ENCODE assay signal across 10 cellular contexts in the genomic region with DNA sequence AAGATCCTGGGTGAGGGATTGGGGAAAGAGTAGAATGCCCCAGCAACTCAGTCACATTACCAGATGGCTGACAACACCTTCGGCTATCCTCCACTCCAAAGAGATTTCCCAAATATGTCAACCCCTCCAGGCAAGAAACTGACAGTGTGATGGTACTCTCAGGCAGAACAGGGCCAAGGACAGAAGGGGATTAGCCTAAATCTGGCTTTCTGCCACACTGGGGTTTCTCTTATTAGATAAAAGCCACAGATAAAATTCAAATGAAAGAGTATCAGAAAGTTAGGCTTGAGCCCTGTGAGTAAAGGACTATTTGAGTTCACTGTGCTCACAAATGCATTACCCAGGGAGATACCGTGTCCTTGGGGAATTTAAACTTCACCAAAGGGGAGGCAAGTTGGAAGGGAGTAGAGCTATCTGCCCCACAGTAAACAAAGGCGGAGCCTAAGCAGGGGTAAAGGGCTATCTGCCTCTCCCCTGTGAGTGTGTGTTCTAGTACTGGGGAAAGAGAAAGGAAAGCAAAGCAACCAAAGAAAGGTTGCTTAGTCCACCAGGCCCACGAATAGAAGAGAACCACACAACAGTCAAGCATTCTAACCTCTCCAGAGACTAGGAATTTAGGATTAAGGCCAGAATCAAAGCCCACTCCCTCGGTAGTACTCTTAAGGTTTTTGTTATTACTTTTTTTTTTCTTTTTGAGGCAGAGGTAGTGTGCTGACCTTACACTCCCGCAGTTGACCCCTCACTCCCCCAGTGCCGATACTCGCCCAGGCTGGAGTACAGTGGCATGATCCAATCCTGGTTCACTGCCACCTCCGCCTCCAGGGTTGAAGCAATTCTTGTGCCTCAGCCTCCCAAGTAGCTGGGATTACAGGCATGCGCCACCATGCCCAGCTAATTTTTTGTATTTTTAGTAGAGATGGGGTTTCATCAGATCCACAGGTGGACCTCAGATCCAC. TPM values are rescaled to one million over a fixed set of nuclear protein-coding genes. Genes with fewer than 3 reads are reported as not detected.
DNase-seq lines count a peak whose midpoint lies in the region; ATAC-seq, FAIRE-seq and TF ChIP-seq lines count a peak whose summit lies in the region.
"Had no signal": no experiment of that assay in that cellular context is flagged by ENCODE, and none has a peak within 500 bp of the region (broad histone marks: within the 10 kb centered on the region; RNA-seq: fewer than 3 reads in every experiment).

No MANE protein-coding gene starts in this region.

- H3K27ac ChIP-seq in Karpas-422 (ENCODE audit: low read length) (peak overlapping the region; percentile 98), mammary epithelial cell (ENCODE audit: insufficient read depth, low read depth, low read length) (no peak overlapping the region), muscle layer of duodenum (ENCODE audit: low read length) (peak overlapping the region; percentile 22)

- in situ Hi-C loops in mammary epithelial cell (cut with MboI; ENCODE audit: low sequenced_read_pairs in 2 of 2): no loop called here

- H3K4me1 ChIP-seq in BE2C (peaks cover 20% of the 10 kb centered on the region), Karpas-422 (ENCODE audit: low read length) (peaks cover 47% of the 10 kb centered on the region), mammary epithelial cell (ENCODE audit: insufficient read depth, low read length) (peaks cover 47% of the 10 kb centered on the region), muscle layer of duodenum (ENCODE audit: control insufficient read depth in 1 of 2, insufficient read depth in 2 of 2, low read length in 2 of 2) (peaks cover 30 to 65% of the 10 kb centered on the region in 2 donors)

- H3K4me2 ChIP-seq in Karpas-422 (ENCODE audit: low read depth, low read length, poor library complexity, severe bottlenecking) (peak overlapping the region; percentile 94), mammary epithelial cell (ENCODE audit: insufficient read depth, low read depth, low read length) (peak overlapping the region; percentile 63)

- H3K9ac ChIP-seq in Karpas-422 (ENCODE audit: low read length): peak overlapping the region; percentile 76
- H3K9ac ChIP-seq in mammary epithelial cell (ENCODE audit: insufficient read depth, low read length): no peak overlapping the region

- no peak for FAIRE-seq in GM12891 (lab: Jason Lieb, UNC)

- no peaks in the 10 kb centered on the region for H3K27me3 ChIP-seq in BE2C
- H3K27me3 ChIP-seq in Karpas-422 (ENCODE audit: low read length): no peaks in the 10 kb centered on the region
- H3K27me3 ChIP-seq in mammary epithelial cell (ENCODE audit: insufficient read depth, low read length): no peaks in the 10 kb centered on the region
- no peaks in the 10 kb centered on the region for H3K27me3 ChIP-seq in muscle layer of duodenum (ENCODE audit: low read depth, low read length)

- H3K9me3 ChIP-seq in BE2C: no peaks in the 10 kb centered on the region
- no peaks in the 10 kb centered on the region for H3K9me3 ChIP-seq in Karpas-422 (ENCODE audit: low read length)
- H3K9me3 ChIP-seq in mammary epithelial cell (replicated peaks; ENCODE audit: insufficient read depth, low read length): no peaks in the 10 kb centered on the region
- no peaks in the 10 kb centered on the region for H3K9me3 ChIP-seq in muscle layer of duodenum (ENCODE audit: control insufficient read depth in 1 of 2, low read length in 2 of 2)

- TF ChIP-seq POLR2A in GM12891 (IDR thresholded peaks at IDR 0.05; ENCODE audit: low read depth, low read length): no peak

- H3K36me3 ChIP-seq in BE2C (peaks cover 20% of the 10 kb centered on the region), Karpas-422 (ENCODE audit: insufficient read depth, low read length) (peaks cover 34% of the 10 kb centered on the region), mammary epithelial cell (ENCODE audit: insufficient read depth, low read length) (peaks cover 11% of the 10 kb centered on the region), muscle layer of duodenum (ENCODE audit: control insufficient read depth in 1 of 2, insufficient read depth in 2 of 2, low read length in 2 of 2) (peaks cover 9% of the 10 kb centered on the region in 2 donors)

- ATAC-seq in HG02870 (IDR thresholded peaks at IDR 0.05; ENCODE audit: unreplicated experiment) (no peak), GM21825 (IDR thresholded peaks at IDR 0.05; ENCODE audit: unreplicated experiment) (no peak)

- H3K79me2 ChIP-seq in Karpas-422 (ENCODE audit: low read length) (peaks cover 83% of the 10 kb centered on the region), mammary epithelial cell (ENCODE audit: insufficient read depth, low read length) (peaks cover 87% of the 10 kb centered on the region)

- intact Hi-C loops in mammary epithelial cell (cut with micrococcal nuclease): no loop called here

- H3K4me3 ChIP-seq in BE2C (ENCODE audit: low read depth, low read length) (no peak overlapping the region), Karpas-422 (ENCODE audit: low read length) (peak overlapping the region; percentile 70), mammary epithelial cell (replicated peaks in 1 of 3; ENCODE audit: insufficient read depth in 1 of 3, low read depth in 2 of 3, low read length in 3 of 3) (no peak overlapping the region), muscle layer of duodenum (ENCODE audit: low read depth in 1 of 2, low read length in 2 of 2) (peak overlapping the region in 1 of 2 donors; percentile 32)

- no peaks in the 10 kb centered on the region for H3K9me2 ChIP-seq in Karpas-422 (replicated peaks; ENCODE audit: insufficient read depth, low read length)

- no TSS peak for BruUV-seq in mammary epithelial cell (replicated peaks; lab: Mats Ljungman, UMichigan)

- POLR2A ChIA-PET in HEK293T (lab: Yijun Ruan, JAX): interaction anchor here (1.3 kb wide), 1 partner anchor 189 kb away, joined by 3 read pairs; no protein-coding TSS in a partner anchor

- peaks cover 63% of the 10 kb centered on the region for H4K20me1 ChIP-seq in Karpas-422 (ENCODE audit: insufficient read depth, low read depth, low read length)
- H4K20me1 ChIP-seq in mammary epithelial cell (ENCODE audit: insufficient read depth, low read length): peaks cover 46% of the 10 kb centered on the region

- CTCF ChIA-PET in mammary epithelial cell (lab: Charles Lee; ENCODE audit: low non-redundant PET) (no interaction called here), HEK293T (lab: Yijun Ruan, JAX) (no interaction called here)

- 47% methylated on average over 10 of the region's 10 CpGs for WGBS in mammary epithelial cell (ENCODE audit: low coverage, missing lambda C conversion rate)

- dilution Hi-C loops in mammary epithelial cell (cut with HindIII; ENCODE audit: low sequenced_read_pairs): no loop called here

- TF ChIP-seq CTCF in BE2C (IDR thresholded peaks at IDR 0.05; ENCODE audit: low read depth, low read length): no peak
- no peak for TF ChIP-seq CTCF in mammary epithelial cell (conservative IDR thresholded peaks at IDR 0.05 in 1 of 2, IDR thresholded peaks at IDR 0.05 in 1 of 2; ENCODE audit: extremely low read depth in 1 of 2, insufficient read depth in 1 of 2, low read depth in 1 of 2, low read length in 2 of 2)

- DNase-seq in BE2C: peak; percentile 21
- no peak for DNase-seq in Karpas-422
- DNase-seq in mammary epithelial cell: no peak
- no peak for DNase-seq in HEK293T (ENCODE audit: extremely low spot score)
- no peak for DNase-seq in GM12891 (ENCODE audit: insufficient read length, low spot score)
- DNase-seq: NCI-H510A treated with DMSO at 0.1 percent for 48 hours had no signal

- H2AFZ ChIP-seq in Karpas-422 (ENCODE audit: low read length) (no peak overlapping the region), mammary epithelial cell (ENCODE audit: low read depth, low read length) (no peak overlapping the region)

TF ChIP-seq in HEK293T, 16 proteins besides CTCF, POLR2A, EP300 and RAD21 (continues in another document):
- no peak for TF ChIP-seq BHLHE40 (IDR thresholded peaks at IDR 0.05; ENCODE audit: borderline replicate concordance)
- no peak for TF ChIP-seq L3MBTL2 (conservative IDR thresholded peaks at IDR 0.05)
- no peak for TF ChIP-seq HDGF (IDR thresholded peaks at IDR 0.05; ENCODE audit: borderline replicate concordance)
- no peak for TF ChIP-seq ELF4 (IDR thresholded peaks at IDR 0.05)
- no peak for TF ChIP-seq TARDBP (IDR thresholded peaks at IDR 0.05)
- no peak for TF ChIP-seq SP1 (IDR thresholded peaks at IDR 0.05)
- no peak for TF ChIP-seq FOXA1 (IDR thresholded peaks at IDR 0.05)

TF ChIP-seq in GM12891, 5 proteins besides CTCF, POLR2A, EP300 and RAD21:
- no peak for TF ChIP-seq SPI1 (IDR thresholded peaks at IDR 0.05; ENCODE audit: low read depth, low read length)
- TF ChIP-seq POLR2AphosphoS5 (IDR thresholded peaks at IDR 0.05; ENCODE audit: low read depth, low read length): no peak
- TF ChIP-seq TAF1 (IDR thresholded peaks at IDR 0.05; ENCODE audit: low read depth, low read length): no peak
- no peak for TF ChIP-seq PAX5 (IDR thresholded peaks at IDR 0.05; ENCODE audit: insufficient read depth, low read length, severe bottlenecking)
- no peak for TF ChIP-seq POU2F2 (IDR thresholded peaks at IDR 0.05; ENCODE audit: low read depth, low read length)

RNA-seq across cellular contexts. Expression of gene TPM3, which starts 12.8 kb away (rescaled TPM):
- 577 TPM for polyA plus RNA-seq in BE2C (2012; ENCODE audit: insufficient read depth, insufficient read length, low read depth)
- total RNA-seq in Karpas-422 (2014; rRNA removed; shearing (Covaris generic); ENCODE audit: low replicate concordance): 257 and 258 TPM in 2 replicates
- 100 to 1,000 TPM; 330 to 550 TPM for total RNA-seq in mammary epithelial cell
- polyA plus RNA-seq in mammary epithelial cell: 440 TPM
- 266 TPM for polyA minus RNA-seq in mammary epithelial cell
- polyA plus RNA-seq in GM12891 (2012; ENCODE audit: low read depth, missing spikeins): 409 TPM

RNA-seq across cellular contexts. Expression of gene NUP210L, which starts 24.3 kb away (rescaled TPM):
- polyA plus RNA-seq in BE2C (2012; ENCODE audit: insufficient read depth, insufficient read length, low read depth): not detected
- total RNA-seq in Karpas-422 (2014; rRNA removed; shearing (Covaris generic); ENCODE audit: low replicate concordance): not detected in 2 replicates
- total RNA-seq in mammary epithelial cell: under 1 TPM in 1 of 2 donors, not detected in 1; under 0.01 TPM
- not detected for polyA plus RNA-seq in mammary epithelial cell
- not detected for polyA minus RNA-seq in mammary epithelial cell
- polyA plus RNA-seq in GM12891 (2012; ENCODE audit: low read depth, missing spikeins): not detected
- total RNA-seq: kidney epithelial cell had no signal

RNA-seq across cellular contexts. Expression of gene CFAP141, which starts 27.0 kb away (rescaled TPM):
- polyA plus RNA-seq in BE2C (2012; ENCODE audit: insufficient read depth, insufficient read length, low read depth): not detected
- not detected in 2 replicates for total RNA-seq in Karpas-422 (2014; rRNA removed; shearing (Covaris generic); ENCODE audit: low replicate concordance)
- not detected for total RNA-seq in mammary epithelial cell
- polyA plus RNA-seq in mammary epithelial cell: not detected
- polyA minus RNA-seq in mammary epithelial cell: not detected
- not detected for polyA plus RNA-seq in GM12891 (2012; ENCODE audit: low read depth, missing spikeins)
- total RNA-seq: kidney epithelial cell had no signal

RNA-seq across cellular contexts. Expression of gene UBAP2L, which starts 41.6 kb away (rescaled TPM):
- polyA plus RNA-seq in BE2C (2012; ENCODE audit: insufficient read depth, insufficient read length, low read depth): 165 TPM
- total RNA-seq in Karpas-422 (2014; rRNA removed; shearing (Covaris generic); ENCODE audit: low replicate concordance): 58.6 and 119 TPM in 2 replicates
- 100 to 1,000 TPM in 1 of 2 donors, 10 to 100 TPM in 1; 63.7 to 168 TPM for total RNA-seq in mammary epithelial cell
- 147 TPM for polyA plus RNA-seq in mammary epithelial cell
- polyA minus RNA-seq in mammary epithelial cell: 161 TPM
- 86.1 TPM for polyA plus RNA-seq in GM12891 (2012; ENCODE audit: low read depth, missing spikeins)
